In genomic region chr10:45100429-45100828, GRCh38 we compare ENCODE assay signal across 5 cellular contexts.
"Had no signal": no experiment of that assay in that cellular context is flagged by ENCODE, and none has a peak within 500 bp of the region (broad histone marks: within the 10 kb centered on the region; RNA-seq: fewer than 3 reads in every experiment).

No MANE protein-coding gene starts in this region.

- DNase-seq: H7, HFFc6 had no signal

- ATAC-seq: GM23338, HCT116, HepG2 had no signal
